17 cellular contexts compared by ENCODE assay signal in genomic region chr3:120477826-120478225, GRCh38. TPM values are rescaled to one million over a fixed set of nuclear protein-coding genes. Genes with fewer than 3 reads are reported as not detected.
"Had no signal": no experiment of that assay in that cellular context is flagged by ENCODE, and none has a peak within 500 bp of the region (broad histone marks: within the 10 kb centered on the region; RNA-seq: fewer than 3 reads in every experiment).

No MANE protein-coding gene starts in this region.

- H3K4me3 Mint-ChIP-seq: activated CD4-positive, alpha-beta T cell treated with anti-CD3 and anti-CD28 coated beads for 36 hours; activated CD8-positive, alpha-beta T cell treated with anti-CD3 and anti-CD28 coated beads for 36 hours; activated T-helper 1 cell treated with anti-CD3 and anti-CD28 coated beads, Interleukin-12 subunit alpha, Interleukin-12 subunit beta, Interleukin-2, Interleukin-4 antibody, amounts not matched to agents 30 ng/mL and 10 ng/mL and 1 ng/mL, durations not matched to agents 14 hours and 24 hours and 36 hours; nephron had no signal

- H3K4me1 Mint-ChIP-seq: activated CD4-positive, alpha-beta T cell treated with anti-CD3 and anti-CD28 coated beads for 36 hours; nephron had no signal

- H3K9me3 Mint-ChIP-seq: activated CD8-positive, alpha-beta T cell treated with anti-CD3 and anti-CD28 coated beads for 36 hours; activated T-helper 1 cell treated with anti-CD3 and anti-CD28 coated beads, Interleukin-12 subunit alpha, Interleukin-12 subunit beta, Interleukin-2, Interleukin-4 antibody, amounts not matched to agents 30 ng/mL and 10 ng/mL and 1 ng/mL, durations not matched to agents 14 hours and 24 hours and 36 hours had no signal

- H3K27ac ChIP-seq: ascending aorta, epithelial cell of prostate, pancreas had no signal

- H3K4me3 ChIP-seq: ascending aorta, lung, pancreas, stomach had no signal

- H3K9me3 ChIP-seq: ascending aorta, pancreas, stomach had no signal

- H3K36me3 ChIP-seq: ascending aorta, pancreas, stomach had no signal

- H3K4me1 ChIP-seq: ascending aorta, pancreas, stomach had no signal

- DNase-seq: activated CD4-positive, alpha-beta T cell treated with anti-CD3 and anti-CD28 coated beads for 36 hours; activated CD8-positive, alpha-beta memory T cell treated with anti-CD3 and anti-CD28 coated beads, Interleukin-2, amount 50 U/mL, for 48 hours; activated CD8-positive, alpha-beta T cell treated with anti-CD3 and anti-CD28 coated beads for 36 hours; activated naive CD4-positive, alpha-beta T cell; cortex of kidney; effector CD8-positive, alpha-beta T cell; hippocampal formation; pancreas; SIG-M5; stimulated activated CD4-positive, alpha-beta T cell treated with anti-CD3 and anti-CD28 coated beads, Interleukin-15, amount 100 ng/mL, for 24 hours; stimulated activated CD4-positive, alpha-beta T cell treated with anti-CD3 and anti-CD28 coated beads, Interleukin-4, amount 100 ng/mL, for 24 hours; stomach had no signal

- ATAC-seq: activated CD4-positive, alpha-beta T cell treated with anti-CD3 and anti-CD28 coated beads for 36 hours; activated CD8-positive, alpha-beta T cell treated with anti-CD3 and anti-CD28 coated beads for 36 hours; pancreas had no signal

- H3K27ac Mint-ChIP-seq: activated CD4-positive, alpha-beta T cell treated with anti-CD3 and anti-CD28 coated beads for 36 hours; activated CD8-positive, alpha-beta T cell treated with anti-CD3 and anti-CD28 coated beads for 36 hours; activated T-helper 1 cell treated with anti-CD3 and anti-CD28 coated beads, Interleukin-12 subunit alpha, Interleukin-12 subunit beta, Interleukin-2, Interleukin-4 antibody, amounts not matched to agents 30 ng/mL and 10 ng/mL and 1 ng/mL, durations not matched to agents 14 hours and 24 hours and 36 hours; nephron had no signal

- H3K27me3 ChIP-seq: ascending aorta, pancreas, stomach had no signal

RNA-seq across cellular contexts. Expression of gene FSTL1, which starts 27.0 kb away (rescaled TPM):
- total RNA-seq: activated T-helper 1 cell treated with anti-CD3 and anti-CD28 coated beads, Interleukin-12 subunit alpha, Interleukin-12 subunit beta, Interleukin-2, Interleukin-4 antibody, amounts not matched to agents 30 ng/mL and 10 ng/mL and 1 ng/mL, durations not matched to agents 14 hours and 24 hours and 36 hours had no signal
